19 cellular contexts compared by ENCODE assay signal in the genomic region with DNA sequence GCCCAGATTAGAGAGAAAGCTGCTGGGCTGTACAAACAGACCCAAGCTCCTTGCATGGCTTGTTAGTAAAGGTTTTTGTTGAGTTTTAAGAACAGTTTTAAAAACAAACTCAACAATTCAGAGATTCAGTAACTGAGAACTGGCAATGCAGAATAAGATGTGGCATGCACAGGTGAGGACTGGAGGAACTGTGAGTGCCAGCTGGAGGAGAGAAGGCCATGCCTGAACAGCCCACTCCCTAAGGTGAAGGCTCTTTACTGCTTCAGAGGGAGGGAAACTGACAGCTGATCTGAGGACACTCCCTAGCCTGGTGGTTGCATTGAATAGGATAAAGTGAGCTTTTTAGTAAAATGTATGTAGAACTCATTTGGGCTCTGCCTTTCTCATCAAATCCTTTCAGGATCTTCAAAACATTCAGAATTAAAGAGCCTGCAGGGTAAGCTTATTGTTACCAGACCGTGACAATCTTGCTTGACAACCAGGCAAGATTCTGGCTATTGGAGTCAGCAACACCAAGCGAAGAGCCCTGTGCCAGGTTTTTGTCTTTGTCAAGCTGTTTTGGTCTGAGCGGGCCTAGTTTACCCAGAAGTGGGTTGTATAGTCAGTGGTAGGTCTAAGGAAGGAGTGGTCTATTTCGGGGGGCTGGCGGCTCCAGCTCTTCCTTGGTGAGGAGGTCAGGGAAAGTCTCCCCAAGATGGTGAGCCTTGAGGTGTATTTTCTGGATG.
DNase-seq lines count a peak whose midpoint lies in the region; TF ChIP-seq lines count a peak whose summit lies in the region.
"Had no signal": no experiment of that assay in that cellular context is flagged by ENCODE, and none has a peak within 500 bp of the region (broad histone marks: within the 10 kb centered on the region; RNA-seq: fewer than 3 reads in every experiment).

No MANE protein-coding gene starts in this region.

- H2AFZ ChIP-seq in trophoblast cell (ENCODE audit: insufficient read depth, low read length, poor library complexity), result no peak overlapping the region

- peaks cover 4% of the 10 kb centered on the region for H3K79me2 ChIP-seq in trophoblast cell (ENCODE audit: control insufficient read depth, insufficient read depth, low read length, poor library complexity)

- H3K27ac Mint-ChIP-seq in endodermal cell, result no peak overlapping the region
- no peak overlapping the region for H3K27ac Mint-ChIP-seq in type B pancreatic cell
- H3K27ac Mint-ChIP-seq: B cell; CD4-positive, CD25-positive, alpha-beta regulatory T cell had no signal

- TF ChIP-seq CTCF in endodermal cell (conservative IDR thresholded peaks at IDR 0.05), result no peak
- TF ChIP-seq CTCF in type B pancreatic cell (conservative IDR thresholded peaks at IDR 0.05), result no peak

- H3K9me3 ChIP-seq in endodermal cell (ENCODE audit: control insufficient read depth, low read length), result no peaks in the 10 kb centered on the region
- peaks cover 3% of the 10 kb centered on the region for H3K9me3 ChIP-seq in trophoblast cell (ENCODE audit: insufficient read depth, low read depth, low read length)
- H3K9me3 ChIP-seq: Caco-2, HAP-1, SJSA1 had no signal

- H3K27me3 Mint-ChIP-seq in endodermal cell (ENCODE audit: insufficient read depth) (peaks cover 29% of the 10 kb centered on the region), type B pancreatic cell (peaks cover 3% of the 10 kb centered on the region)

- H3K23ac ChIP-seq in trophoblast cell (ENCODE audit: low read length), result no peak overlapping the region

- H2BK120ac ChIP-seq in trophoblast cell (ENCODE audit: insufficient read depth, low read length, poor library complexity), result peak overlapping the region; percentile 26

- H3K9ac ChIP-seq in endodermal cell (ENCODE audit: extremely low read depth, low read length, poor library complexity, severe bottlenecking), result no peak overlapping the region
- no peak overlapping the region for H3K9ac ChIP-seq in trophoblast cell (ENCODE audit: low read length)

- H3K4me2 ChIP-seq in trophoblast cell (ENCODE audit: low read length), result no peak overlapping the region

- no peak overlapping the region for H4K12ac ChIP-seq in trophoblast cell (ENCODE audit: low read depth, low read length)

- H3K79me1 ChIP-seq in trophoblast cell (ENCODE audit: low read length), result peaks cover 10% of the 10 kb centered on the region

- H3K4me1 Mint-ChIP-seq in endodermal cell, result peaks cover 4% of the 10 kb centered on the region
- H3K4me1 Mint-ChIP-seq in type B pancreatic cell (ENCODE audit: unreplicated experiment), result peaks cover 39% of the 10 kb centered on the region
- H3K4me1 Mint-ChIP-seq: B cell; CD4-positive, CD25-positive, alpha-beta regulatory T cell had no signal

- DNase-seq in DMS53 (lab: John Stamatoyannopoulos, UW) (peak; percentile 18), DMS53 treated with DMSO at 0.1 percent for 48 hours (lab: John Stamatoyannopoulos, UW; ENCODE audit: unreplicated experiment) (no peak), DMS79 (lab: John Stamatoyannopoulos, UW) (peak; percentile 64), endodermal cell (peak; percentile 13), trophoblast cell (no peak), type B pancreatic cell (ENCODE audit: extremely low spot score, unreplicated experiment) (no peak), putamen (ENCODE audit: low spot score) (no peak), KG1 (lab: John Stamatoyannopoulos, UW) (no peak)
- DNase-seq: Caco-2; CD4-positive, CD25-positive, alpha-beta regulatory T cell; DMS153; NCI-H1417 treated with DMSO at 0.1 percent for 48 hours; NCI-H2029; NCI-H2227 treated with DMSO at 0.1 percent for 48 hours; NCI-H774 had no signal

- no peak overlapping the region for H3K18ac ChIP-seq in trophoblast cell (ENCODE audit: low read length)

- H3K14ac ChIP-seq in trophoblast cell (ENCODE audit: low read length), result no peak overlapping the region

- no peaks in the 10 kb centered on the region for H3K27me3 ChIP-seq in endodermal cell (ENCODE audit: control insufficient read depth, insufficient read depth, low read length, poor library complexity, severe bottlenecking)
- H3K27me3 ChIP-seq in trophoblast cell (ENCODE audit: insufficient read depth, low read length), result no peaks in the 10 kb centered on the region

- H4K8ac ChIP-seq in trophoblast cell (ENCODE audit: low read depth, low read length), result peak overlapping the region; percentile 37

- H3K4me1 ChIP-seq in endodermal cell (ENCODE audit: control insufficient read depth, insufficient read depth, low read length), result peaks cover 5% of the 10 kb centered on the region
- H3K4me1 ChIP-seq in trophoblast cell (ENCODE audit: control insufficient read depth in 1 of 2, insufficient read depth in 2 of 2, low read length in 2 of 2), result peaks cover 11 to 24% of the 10 kb centered on the region in 2 experiments
- H3K4me1 ChIP-seq: Caco-2, HAP-1, SJSA1 had no signal

- no peak overlapping the region for H3K4ac ChIP-seq in trophoblast cell (ENCODE audit: low read depth, low read length)

- 77 to 88% methylated on average over 3 to 5 of the region's 5 CpGs for WGBS in endodermal cell (ENCODE audit: insufficient coverage in 1 of 2, insufficient read length in 1 of 2), 2 experiments
- WGBS in trophoblast cell (ENCODE audit: extremely low coverage, insufficient coverage, insufficient read length), result no CpG with 5 or more reads among the region's 5 CpGs

- H3K27ac ChIP-seq in endodermal cell (ENCODE audit: low read depth, low read length) (no peak overlapping the region), trophoblast cell (ENCODE audit: low read depth, low read length) (no peak overlapping the region)
- H3K27ac ChIP-seq: 22Rv1, SJSA1 had no signal

- no peak overlapping the region for H2AK5ac ChIP-seq in trophoblast cell (ENCODE audit: low read length)

- no peaks in the 10 kb centered on the region for H3K36me3 ChIP-seq in endodermal cell (ENCODE audit: control insufficient read depth, insufficient read depth, low read length)
- no peaks in the 10 kb centered on the region for H3K36me3 ChIP-seq in trophoblast cell (ENCODE audit: control insufficient read depth in 1 of 2, insufficient read depth in 2 of 2, low read length in 2 of 2)
- H3K36me3 ChIP-seq: HAP-1, SJSA1 had no signal

- no peaks in the 10 kb centered on the region for H3K36me3 Mint-ChIP-seq in endodermal cell (ENCODE audit: low read depth)
- H3K36me3 Mint-ChIP-seq in type B pancreatic cell, result no peaks in the 10 kb centered on the region
- H3K36me3 Mint-ChIP-seq: CD4-positive, CD25-positive, alpha-beta regulatory T cell had no signal

- no peak overlapping the region for H2BK5ac ChIP-seq in trophoblast cell (ENCODE audit: low read depth, low read length, poor library complexity)

- no peaks in the 10 kb centered on the region for H3K9me3 Mint-ChIP-seq in endodermal cell
- peaks cover 4% of the 10 kb centered on the region for H3K9me3 Mint-ChIP-seq in type B pancreatic cell

- H4K91ac ChIP-seq in trophoblast cell (ENCODE audit: low read depth, low read length), result peak overlapping the region; percentile 45

- H2BK12ac ChIP-seq in trophoblast cell (ENCODE audit: low read length), result peak overlapping the region; percentile 57

- no peak overlapping the region for H3K4me3 Mint-ChIP-seq in endodermal cell
- no peak overlapping the region for H3K4me3 Mint-ChIP-seq in type B pancreatic cell
- H3K4me3 Mint-ChIP-seq: B cell; CD4-positive, CD25-positive, alpha-beta regulatory T cell had no signal

- H3K4me3 ChIP-seq in endodermal cell (ENCODE audit: low read length), result no peak overlapping the region
- H3K4me3 ChIP-seq in trophoblast cell (ENCODE audit: low read depth, low read length), result no peak overlapping the region
- H3K4me3 ChIP-seq: HAP-1, SJSA1 had no signal

Comparison
In these comparisons a context has a peak if more than half of its experiments do, and no peak if none do; other contexts are left out.
1. DNase-seq: peak in DMS53 (single experiment), DMS79 (single experiment) and endodermal cell (single experiment); none in DMS53 treated with DMSO at 0.1 percent for 48 hours (single experiment), trophoblast cell (0 of 2), type B pancreatic cell (single experiment), putamen (single experiment) and KG1 (single experiment).